In the genomic region with DNA sequence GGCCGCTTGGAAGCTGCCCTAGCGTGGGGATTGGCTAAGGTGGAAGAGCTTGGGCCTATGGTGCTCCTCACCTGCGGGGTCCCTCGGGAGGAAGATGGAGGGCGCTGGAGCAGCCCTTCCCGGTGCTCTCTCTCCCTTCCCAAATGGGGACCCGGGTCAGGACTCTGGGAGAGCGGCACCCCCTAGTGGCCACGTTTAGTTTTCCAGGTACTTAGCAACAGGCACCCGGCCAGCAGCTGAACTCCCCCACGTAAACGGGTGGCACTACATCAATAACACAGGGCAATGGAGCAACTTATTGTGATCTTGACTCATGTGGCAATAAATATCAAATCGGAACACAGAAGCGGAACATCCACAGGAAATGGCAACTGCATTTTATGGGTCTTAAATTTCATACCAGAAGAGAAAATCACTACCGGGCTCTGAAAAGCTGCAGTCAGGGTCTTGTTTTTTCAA, we compare ENCODE assay signal across 9 cellular contexts.
DNase-seq lines count a peak whose midpoint lies in the region; ATAC-seq, FAIRE-seq and TF ChIP-seq lines count a peak whose summit lies in the region.
"Had no signal": no experiment of that assay in that cellular context is flagged by ENCODE, and none has a peak within 500 bp of the region (broad histone marks: within the 10 kb centered on the region; RNA-seq: fewer than 3 reads in every experiment).

No MANE protein-coding gene starts in this region.

- H3K9me3 Mint-ChIP-seq in Caco-2 (ENCODE audit: unreplicated experiment) = no peaks in the 10 kb centered on the region
- H3K9me3 Mint-ChIP-seq in stimulated activated naive CD8-positive, alpha-beta T cell treated with anti-CD3 and anti-CD28 coated beads, Interleukin-15, amount 100 ng/mL, for 72 hours = no peaks in the 10 kb centered on the region
- H3K9me3 Mint-ChIP-seq: T-helper 1 cell treated with Interleukin-12 subunit alpha and Interleukin-12 subunit beta and Interleukin-4 antibody, amounts not matched to agents 30 μg/mL and 1 μg/mL, for 36 hours had no signal

- peaks cover 10% of the 10 kb centered on the region for H3K27me3 Mint-ChIP-seq in Caco-2 (ENCODE audit: insufficient read depth, unreplicated experiment)
- peaks cover 57% of the 10 kb centered on the region for H3K27me3 Mint-ChIP-seq in stimulated activated naive CD8-positive, alpha-beta T cell treated with anti-CD3 and anti-CD28 coated beads, Interleukin-15, amount 100 ng/mL, for 72 hours

- no peak overlapping the region for H2BK120ac ChIP-seq in H1 (replicated peaks; ENCODE audit: low read depth, low read length)
- H2BK120ac ChIP-seq in mesendoderm (ENCODE audit: low read depth, low read length) = no peak overlapping the region

- H3K9me2 ChIP-seq in SK-N-SH = no peaks in the 10 kb centered on the region

- H4K8ac ChIP-seq in H1 (ENCODE audit: extremely low read depth, insufficient read depth, low read length) = no peak overlapping the region
- H4K8ac ChIP-seq in mesendoderm (ENCODE audit: low read depth, low read length) = no peak overlapping the region

- 0 out of 2 replicates have a peak overlapping the region, but pooled peaks have one; percentile 32 for H2AFZ ChIP-seq in SK-N-SH (ENCODE audit: low read depth)
- H2AFZ ChIP-seq in H1 (ENCODE audit: low read length) = peak overlapping the region; percentile 67; the same call in 1 of the 2 replicates

- H2BK5ac ChIP-seq in H1 (ENCODE audit: low read depth, low read length) (no peak overlapping the region), mesendoderm (ENCODE audit: low read length) (no peak overlapping the region)

- 19% methylated on average over 13 of the region's 15 CpGs for WGBS in SK-N-SH (ENCODE audit: low lambda C conversion rate)
- 26% methylated on average over 15 of the region's 15 CpGs; no CpG with 5 or more reads in 1 of the 2 experiments for WGBS in H1 (ENCODE audit: extremely low coverage in 1 of 2, insufficient coverage in 1 of 2, insufficient read length in 1 of 2, insufficient replicate concordance in 2 of 2, low coverage in 1 of 2, low lambda C conversion rate in 2 of 2, missing lambda C conversion rate in 1 of 2), 2 experiments
- no CpG with 5 or more reads among the region's 15 CpGs for WGBS in mesendoderm (ENCODE audit: extremely low coverage, insufficient coverage, low lambda C conversion rate)

- H3K36me3 ChIP-seq in Caco-2 (ENCODE audit: control insufficient read depth, insufficient read depth, low read length) = no peaks in the 10 kb centered on the region
- H3K36me3 ChIP-seq in SK-N-SH (replicated peaks in 1 of 2; ENCODE audit: control insufficient read depth in 1 of 2, insufficient read depth in 2 of 2, low read length in 1 of 2) = no peaks in the 10 kb centered on the region
- no peaks in the 10 kb centered on the region for H3K36me3 ChIP-seq in H1 (ENCODE audit: control insufficient read depth in 2 of 4, insufficient read depth in 4 of 4, low read length in 3 of 4)
- H3K36me3 ChIP-seq in mesendoderm (ENCODE audit: control insufficient read depth, insufficient read depth, low read length) = no peaks in the 10 kb centered on the region

- FAIRE-seq in H1 (lab: Jason Lieb, UNC) = peak; percentile 55

- no peak overlapping the region for H3K56ac ChIP-seq in H1 (replicated peaks; ENCODE audit: insufficient read length, low read depth, low read length)
- no peak overlapping the region for H3K56ac ChIP-seq in mesendoderm (ENCODE audit: low read length)

- no peak overlapping the region for H3K27ac Mint-ChIP-seq in Caco-2 (ENCODE audit: unreplicated experiment)
- H3K27ac Mint-ChIP-seq in stimulated activated naive CD8-positive, alpha-beta T cell treated with anti-CD3 and anti-CD28 coated beads, Interleukin-15, amount 100 ng/mL, for 72 hours = no peak overlapping the region
- H3K27ac Mint-ChIP-seq: T-helper 1 cell treated with Interleukin-12 subunit alpha and Interleukin-12 subunit beta and Interleukin-4 antibody, amounts not matched to agents 30 μg/mL and 1 μg/mL, for 36 hours had no signal

- BruUV-seq in Caco-2 (replicated peaks; lab: Mats Ljungman, UMichigan) = no TSS peak

- H3K4ac ChIP-seq in H1 (replicated peaks; ENCODE audit: insufficient read length, low read depth, low read length) = no peak overlapping the region
- H3K4ac ChIP-seq in mesendoderm (ENCODE audit: low read depth, low read length) = no peak overlapping the region

- H3K18ac ChIP-seq in H1 (ENCODE audit: extremely low read depth, low read length) (no peak overlapping the region; the same call in 1 of the 2 replicates), mesendoderm (ENCODE audit: low read length) (no peak overlapping the region)

- H3K9me3 ChIP-seq in Caco-2 = no peaks in the 10 kb centered on the region
- no peaks in the 10 kb centered on the region for H3K9me3 ChIP-seq in SK-N-SH
- H3K9me3 ChIP-seq in H1 (ENCODE audit: insufficient read depth in 2 of 2, low read depth in 1 of 2, low read length in 1 of 2) = no peaks in the 10 kb centered on the region; a peak in 1 of 4 replicates

- TF ChIP-seq RAD21 in SK-N-SH (IDR thresholded peaks at IDR 0.05; ENCODE audit: low read length) (peak; percentile 82), H1 (IDR thresholded peaks at IDR 0.05 in 1 of 2, conservative IDR thresholded peaks at IDR 0.05 in 1 of 2; ENCODE audit: low read depth in 2 of 2, low read length in 2 of 2) (peak; percentile 94 to 96)

- no peak overlapping the region for H3K23ac ChIP-seq in H1 (ENCODE audit: insufficient read length)
- no peak overlapping the region for H3K23ac ChIP-seq in mesendoderm (ENCODE audit: low read length)

- H3K27me3 ChIP-seq in Caco-2 (replicated peaks; ENCODE audit: control insufficient read depth, insufficient read depth, low read length) = no peaks in the 10 kb centered on the region
- H3K27me3 ChIP-seq in SK-N-SH (ENCODE audit: insufficient read depth) = no peaks in the 10 kb centered on the region
- no peaks in the 10 kb centered on the region for H3K27me3 ChIP-seq in H1 (replicated peaks in 1 of 4; ENCODE audit: control insufficient read depth in 3 of 4, extremely low read depth in 1 of 4, insufficient read depth in 3 of 4, low read length in 3 of 4)
- no peaks in the 10 kb centered on the region for H3K27me3 ChIP-seq in mesendoderm (ENCODE audit: insufficient read depth, low read length, poor library complexity)

- intact Hi-C loops in Caco-2 (cut with micrococcal nuclease; ENCODE audit: unreplicated experiment) = no loop called here

- ATAC-seq in GM19397 (IDR thresholded peaks at IDR 0.05; ENCODE audit: unreplicated experiment) (peak; percentile 76), GM21825 (IDR thresholded peaks at IDR 0.05; ENCODE audit: unreplicated experiment) (no peak)
- ATAC-seq in stimulated activated naive CD8-positive, alpha-beta T cell treated with anti-CD3 and anti-CD28 coated beads, Interleukin-15, amount 100 ng/mL, for 72 hours = peak; percentile 64

- H2AK5ac ChIP-seq in H1 (ENCODE audit: low read depth, low read length) = no peak overlapping the region
- H2AK5ac ChIP-seq in mesendoderm (ENCODE audit: low read length) = no peak overlapping the region

- no peak overlapping the region for H2BK12ac ChIP-seq in H1 (ENCODE audit: low read depth, low read length)

- DNase-seq in Caco-2 (peak; percentile 52 to 54), LHCN-M2 (ENCODE audit: low read depth) (peak; percentile 10), SK-N-SH (peak; percentile 77), H1 (ENCODE audit: low read depth in 1 of 2, low spot score in 2 of 2) (peak; percentile 74 to 98), mesendoderm (peak; percentile 93)
- DNase-seq in stimulated activated naive CD8-positive, alpha-beta T cell treated with anti-CD3 and anti-CD28 coated beads, Interleukin-15, amount 100 ng/mL, for 72 hours = peak; percentile 40 to 47

- no peaks in the 10 kb centered on the region for H3K23me2 ChIP-seq in H1 (ENCODE audit: low read depth, low read length)

- TF ChIP-seq CTCF in Caco-2 (IDR thresholded peaks at IDR 0.05; ENCODE audit: insufficient read depth in 1 of 2, low read depth in 1 of 2, low read length in 1 of 2, severe bottlenecking in 1 of 2, unreplicated experiment in 1 of 2) (peak; percentile 44 to 54), SK-N-SH (IDR thresholded peaks at IDR 0.05) (peak; percentile 73), H1 (IDR thresholded peaks at IDR 0.05; ENCODE audit: control extremely low read depth in 1 of 3, insufficient read depth in 1 of 3, low read depth in 1 of 3, low read length in 3 of 3) (peak; percentile 65 to 93 (median 78))

- H3K79me2 ChIP-seq in SK-N-SH (ENCODE audit: insufficient read depth) = no peaks in the 10 kb centered on the region
- no peaks in the 10 kb centered on the region for H3K79me2 ChIP-seq in H1 (ENCODE audit: control insufficient read depth in 1 of 2, insufficient read depth in 2 of 2, low read length in 2 of 2)
- H3K79me2 ChIP-seq in mesendoderm (ENCODE audit: control insufficient read depth, insufficient read depth, low read length) = no peaks in the 10 kb centered on the region

- H3K79me1 ChIP-seq in H1 (ENCODE audit: low read depth, low read length) = no peaks in the 10 kb centered on the region
- H3K79me1 ChIP-seq in mesendoderm (ENCODE audit: low read length) = no peaks in the 10 kb centered on the region

- no peaks in the 10 kb centered on the region for H3F3A ChIP-seq in SK-N-SH (replicated peaks; ENCODE audit: insufficient read depth)

- no peaks in the 10 kb centered on the region for H3K4me1 Mint-ChIP-seq in Caco-2 (ENCODE audit: low read depth, unreplicated experiment)
- peaks cover 17% of the 10 kb centered on the region for H3K4me1 Mint-ChIP-seq in stimulated activated naive CD8-positive, alpha-beta T cell treated with anti-CD3 and anti-CD28 coated beads, Interleukin-15, amount 100 ng/mL, for 72 hours

- TF ChIP-seq EP300 in SK-N-SH (IDR thresholded peaks at IDR 0.05; ENCODE audit: borderline replicate concordance in 1 of 2, low read depth in 1 of 2, low read length in 1 of 2) (no peak), H1 (IDR thresholded peaks at IDR 0.05; ENCODE audit: borderline replicate concordance in 1 of 2, low read depth in 2 of 2, low read length in 2 of 2) (no peak)

- no peaks in the 10 kb centered on the region for H3K36me3 Mint-ChIP-seq in Caco-2 (ENCODE audit: insufficient read depth, unreplicated experiment)

- H3K4me3 Mint-ChIP-seq in Caco-2 (ENCODE audit: unreplicated experiment) = no peak overlapping the region
- no peak overlapping the region for H3K4me3 Mint-ChIP-seq in stimulated activated naive CD8-positive, alpha-beta T cell treated with anti-CD3 and anti-CD28 coated beads, Interleukin-15, amount 100 ng/mL, for 72 hours
- H3K4me3 Mint-ChIP-seq: T-helper 1 cell treated with Interleukin-12 subunit alpha and Interleukin-12 subunit beta and Interleukin-4 antibody, amounts not matched to agents 30 μg/mL and 1 μg/mL, for 36 hours had no signal

- POLR2A ChIA-PET in Caco-2 (lab: Charles Lee) = no interaction called here
- POLR2A ChIA-PET in SK-N-SH (lab: Yijun Ruan, JAX) = no interaction called here
- POLR2A ChIA-PET in H1 (lab: Charles Lee; ENCODE audit: partially characterized antibody) = no interaction called here

- H3K4me2 ChIP-seq in SK-N-SH (no peak overlapping the region; the same call in 1 of the 2 replicates), H1 (ENCODE audit: insufficient read depth in 1 of 2, low read depth in 2 of 2, low read length in 2 of 2) (no peak overlapping the region), mesendoderm (ENCODE audit: low read length) (no peak overlapping the region)

- CTCF ChIA-PET in Caco-2 (lab: Charles Lee) (no interaction called here), SK-N-SH (lab: Yijun Ruan, JAX) (interaction anchor here (0.6 to 3.2 kb wide), 60 partner anchors 9 to 1035 kb away, joined by 3 to 23 read pairs (median 5); no protein-coding TSS in a partner anchor), H1 (lab: Charles Lee; ENCODE audit: partially characterized antibody) (interaction anchor here (0.6 to 6.8 kb wide), 48 partner anchors 9 to 1030 kb away, joined by 3 to 52 read pairs (median 3); no protein-coding TSS in a partner anchor)

- H3K9ac ChIP-seq in SK-N-SH = no peak overlapping the region
- H3K9ac ChIP-seq in H1 (replicated peaks in 1 of 4; ENCODE audit: extremely low read depth in 1 of 4, low read depth in 3 of 4, low read length in 3 of 4) = no peak overlapping the region
- H3K9ac ChIP-seq in mesendoderm (ENCODE audit: low read length) = no peak overlapping the region

- H3K14ac ChIP-seq in H1 (ENCODE audit: insufficient read length) = no peak overlapping the region

- H4K20me1 ChIP-seq in SK-N-SH (ENCODE audit: insufficient read depth) = no peaks in the 10 kb centered on the region
- H4K20me1 ChIP-seq in H1 (replicated peaks in 1 of 2; ENCODE audit: control insufficient read depth in 1 of 2, insufficient read depth in 2 of 2, low read length in 2 of 2) = no peaks in the 10 kb centered on the region

- no peak overlapping the region for H4K5ac ChIP-seq in H1 (ENCODE audit: insufficient read length, low read depth, low read length)
- no peak overlapping the region for H4K5ac ChIP-seq in mesendoderm (ENCODE audit: low read length)

- H3K4me3 ChIP-seq in Caco-2 (ENCODE audit: low read depth, low read length) (no peak overlapping the region), SK-N-SH (ENCODE audit: low read depth in 2 of 2, low read length in 1 of 2) (no peak overlapping the region; a peak in 1 of 4 replicates), H1 (ENCODE audit: extremely low read depth in 1 of 4, insufficient read depth in 2 of 4, low read depth in 3 of 4, low read length in 4 of 4) (no peak overlapping the region), mesendoderm (ENCODE audit: low read length) (no peak overlapping the region)

- H2BK15ac ChIP-seq in H1 (ENCODE audit: low read length) = 0 out of 2 replicates have a peak overlapping the region, but pooled peaks have one; percentile 81
- H2BK15ac ChIP-seq in mesendoderm (replicated peaks; ENCODE audit: low read depth) = no peak overlapping the region

- H3K27ac ChIP-seq in SK-N-SH (ENCODE audit: low read depth in 2 of 2, low read length in 1 of 2) = no peak overlapping the region
- H3K27ac ChIP-seq in H1 (ENCODE audit: low read depth, low read length) = no peak overlapping the region
- no peak overlapping the region for H3K27ac ChIP-seq in mesendoderm (ENCODE audit: low read depth, low read length)

- H4K91ac ChIP-seq in H1 (replicated peaks; ENCODE audit: insufficient read length, low read length) = no peak overlapping the region

- H3K4me1 ChIP-seq in Caco-2 (no peaks in the 10 kb centered on the region), SK-N-SH (ENCODE audit: control insufficient read depth in 1 of 2, insufficient read depth in 2 of 2, low read depth in 1 of 2, low read length in 1 of 2) (peaks cover 0 to 11% of the 10 kb centered on the region in 2 experiments; a peak in 2 of 4 replicates), H1 (replicated peaks in 1 of 4; ENCODE audit: control insufficient read depth in 3 of 4, insufficient read depth in 4 of 4, low read length in 3 of 4) (peaks cover 0 to 4% (median under 1%) of the 10 kb centered on the region in 4 experiments; a peak in 2 of 7 replicates), mesendoderm (ENCODE audit: control insufficient read depth, low read depth, low read length) (no peaks in the 10 kb centered on the region)

- TF ChIP-seq POLR2A in H1 (IDR thresholded peaks at IDR 0.05; ENCODE audit: control extremely low read depth in 1 of 2, low read depth in 2 of 2, low read length in 2 of 2) = no peak

- H2BK20ac ChIP-seq in H1 (ENCODE audit: low read length) = no peak overlapping the region

Comparison
In these comparisons a context has a peak if more than half of its experiments do, and no peak if none do; other contexts are left out.
1. DNase-seq: peak in every context shown above with its lines; median percentile 93 in mesendoderm; 86 in H1; 77 in SK-N-SH; 53 in Caco-2; 44 in stimulated activated naive CD8-positive, alpha-beta T cell treated with anti-CD3 and anti-CD28 coated beads, Interleukin-15, amount 100 ng/mL, for 72 hours; 10 in LHCN-M2.